In the genomic region with DNA sequence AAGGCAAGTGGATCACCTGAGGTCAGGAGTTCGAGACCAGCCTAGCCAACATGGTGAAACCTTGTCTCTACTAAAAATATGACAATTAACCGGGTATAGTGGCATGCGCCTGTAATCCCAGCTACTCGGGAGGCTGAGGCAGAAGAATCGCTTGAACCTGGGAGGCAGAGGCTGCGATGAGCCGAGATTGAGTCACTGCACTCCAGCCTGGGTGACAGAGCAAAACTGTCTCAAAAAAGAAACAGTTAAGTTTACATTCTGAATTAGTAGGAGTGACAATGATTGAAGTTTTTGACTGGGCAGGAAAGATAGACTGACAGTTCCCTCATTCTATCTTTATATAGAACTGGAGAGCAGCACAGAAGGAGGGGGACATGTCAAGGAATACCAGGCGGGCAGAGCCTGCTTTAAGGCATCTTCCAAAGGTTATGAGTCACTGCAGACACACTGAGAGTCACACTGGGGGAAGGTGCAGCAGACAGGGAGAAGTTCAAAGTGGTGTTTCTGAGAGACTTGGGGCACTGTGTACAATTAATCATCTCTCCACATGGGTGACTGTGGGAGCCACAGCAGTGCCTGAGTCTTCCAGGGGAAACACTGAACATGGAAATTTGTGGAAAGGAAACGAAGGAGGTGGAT, we compare ENCODE assay signal across 12 cellular contexts. TPM values are rescaled to one million over a fixed set of nuclear protein-coding genes. Genes with fewer than 3 reads are reported as not detected.
DNase-seq lines count a peak whose midpoint lies in the region; ATAC-seq, FAIRE-seq and TF ChIP-seq lines count a peak whose summit lies in the region.
"Had no signal": no experiment of that assay in that cellular context is flagged by ENCODE, and none has a peak within 500 bp of the region (broad histone marks: within the 10 kb centered on the region; RNA-seq: fewer than 3 reads in every experiment).

No MANE protein-coding gene starts in this region.

- peaks cover 14% of the 10 kb centered on the region for H4K20me1 ChIP-seq in neural progenitor cell (ENCODE audit: low read depth)

- peaks cover 84% of the 10 kb centered on the region for H3K27me3 ChIP-seq in neural progenitor cell
- H3K27me3 ChIP-seq: colonic mucosa had no signal

- H3K9me3 ChIP-seq in neural progenitor cell (ENCODE audit: low read depth): no peaks in the 10 kb centered on the region
- no peaks in the 10 kb centered on the region for H3K9me3 ChIP-seq in T-helper 17 cell (ENCODE audit: control insufficient read depth, low read length, poor library complexity, severe bottlenecking)
- H3K9me3 ChIP-seq: colonic mucosa had no signal

- peak overlapping the region; percentile 84 for H3K27ac ChIP-seq in cingulate gyrus (ENCODE audit: low read depth, low read length)
- no peak overlapping the region for H3K27ac ChIP-seq in neural progenitor cell
- H3K27ac ChIP-seq: colonic mucosa, HL-60 had no signal

- no peaks in the 10 kb centered on the region for H3K36me3 ChIP-seq in neural progenitor cell
- H3K36me3 ChIP-seq: colonic mucosa had no signal

- H3K4me1 ChIP-seq in neural progenitor cell: peaks cover 14% of the 10 kb centered on the region
- H3K4me1 ChIP-seq: colonic mucosa had no signal

- H3K79me2 ChIP-seq in neural progenitor cell (ENCODE audit: low read depth): no peaks in the 10 kb centered on the region

- no peak overlapping the region for H3K4me3 ChIP-seq in neural progenitor cell
- H3K4me3 ChIP-seq: colonic mucosa, GM12878 had no signal

- H3K27ac Mint-ChIP-seq in CD14-positive monocyte (peak overlapping the region; percentile 73 to 89 (median 84)), neural progenitor cell (peak overlapping the region; percentile 16), T-helper 17 cell (no peak overlapping the region)

- ATAC-seq in GM21528 (IDR thresholded peaks at IDR 0.05; ENCODE audit: low FRiP score, unreplicated experiment): no peak
- no peak for ATAC-seq in HG03095 (IDR thresholded peaks at IDR 0.05; ENCODE audit: unreplicated experiment)
- no peak for ATAC-seq in T-helper 17 cell
- ATAC-seq: GM12878 had no signal

- H3K4me2 ChIP-seq in neural progenitor cell: peak overlapping the region; percentile 14

- TF ChIP-seq CTCF in CD14-positive monocyte (IDR thresholded peaks at IDR 0.05): no peak
- no peak for TF ChIP-seq CTCF in neural progenitor cell (IDR thresholded peaks at IDR 0.05)

- H2AFZ ChIP-seq in neural progenitor cell (replicated peaks): no peak overlapping the region

- no peak for FAIRE-seq in HTR-8/SVneo (lab: Jason Lieb, UNC)
- FAIRE-seq: GM12878 had no signal

- DNase-seq in CD14-positive monocyte (ENCODE audit: low spot score) (peak; percentile 55), NOMO-1 treated with dmso at 0.1 percent for 144 hours (lab: John Stamatoyannopoulos, UW; ENCODE audit: unreplicated experiment) (peak; percentile 5), neural progenitor cell (ENCODE audit: low spot score) (no peak), T-helper 17 cell (no peak), HTR-8/SVneo (ENCODE audit: insufficient read length, low spot score) (no peak)
- DNase-seq: activated CD8-positive, alpha-beta memory T cell treated with anti-CD3 and anti-CD28 coated beads, Interleukin-2, amount 50 U/mL, for 4 hours; colonic mucosa had no signal

- intact Hi-C loops in CD14-positive monocyte (cut with micrococcal nuclease): loop anchor here in 1 of 2 donors (10.0 kb wide), 1 partner anchor 64 kb away; a partner anchor contains a TSS

- peaks cover 0 to 6% (median 0%) of the 10 kb centered on the region in 7 donors for H3K9me3 Mint-ChIP-seq in CD14-positive monocyte
- no peaks in the 10 kb centered on the region for H3K9me3 Mint-ChIP-seq in neural progenitor cell

- H3K4me3 Mint-ChIP-seq in CD14-positive monocyte (peak overlapping the region in 1 of 2 donors; percentile 68), neural progenitor cell (peak overlapping the region; percentile 41), T-helper 17 cell (no peak overlapping the region)

- peaks cover 29% of the 10 kb centered on the region for H3K4me1 Mint-ChIP-seq in CD14-positive monocyte
- H3K4me1 Mint-ChIP-seq in neural progenitor cell: peaks cover 13% of the 10 kb centered on the region
- peaks cover 2% of the 10 kb centered on the region for H3K4me1 Mint-ChIP-seq in T-helper 17 cell

- H3K36me3 Mint-ChIP-seq in CD14-positive monocyte (peaks cover 0 to 2% of the 10 kb centered on the region in 2 donors), neural progenitor cell (no peaks in the 10 kb centered on the region), T-helper 17 cell (ENCODE audit: low read depth) (peaks cover 4% of the 10 kb centered on the region)

- H3K9ac ChIP-seq in neural progenitor cell: no peak overlapping the region

- H3K27me3 Mint-ChIP-seq in CD14-positive monocyte (ENCODE audit: low read depth in 3 of 3) (peaks cover 0 to 3% (median 0%) of the 10 kb centered on the region in 3 donors), neural progenitor cell (ENCODE audit: insufficient read depth, low read depth) (peaks cover 6% of the 10 kb centered on the region), T-helper 17 cell (peaks cover 43% of the 10 kb centered on the region)

- peaks cover 20% of the 10 kb centered on the region for H3F3A ChIP-seq in neural progenitor cell (ENCODE audit: low read depth)

RNA-seq across cellular contexts. Expression of a gene that starts 42.8 kb away (rescaled TPM):
- polyA plus RNA-seq in CD14-positive monocyte: 10 to 100 TPM in 1 of 2 donors, 1 to 10 TPM in 1; 8.4 to 13.8 TPM
- total RNA-seq in neural progenitor cell (ENCODE audit: low replicate concordance) (not detected in 2 replicates), T-helper 17 cell (not detected)
- total RNA-seq: colonic mucosa, GM12878 had no signal
- polyA plus RNA-seq: GM12878 had no signal

RNA-seq across cellular contexts. Expression of a gene that starts 45.8 kb away (rescaled TPM):
- polyA plus RNA-seq in CD14-positive monocyte: 100 to 1,000 TPM in 1 of 2 donors, 10 to 100 TPM in 1; 11.3 to 191 TPM
- 5.7 TPM in 1 of 2 replicates, not detected in the other for total RNA-seq in neural progenitor cell (ENCODE audit: low replicate concordance)
- not detected for total RNA-seq in T-helper 17 cell

Comparison
In these comparisons a context has a peak if more than half of its experiments do, and no peak if none do; other contexts are left out.
1. DNase-seq: peak in CD14-positive monocyte (single experiment) and NOMO-1 treated with dmso at 0.1 percent for 144 hours (single experiment); none in neural progenitor cell (single experiment), T-helper 17 cell (0 of 3) and HTR-8/SVneo (single experiment).